In the genomic region with DNA sequence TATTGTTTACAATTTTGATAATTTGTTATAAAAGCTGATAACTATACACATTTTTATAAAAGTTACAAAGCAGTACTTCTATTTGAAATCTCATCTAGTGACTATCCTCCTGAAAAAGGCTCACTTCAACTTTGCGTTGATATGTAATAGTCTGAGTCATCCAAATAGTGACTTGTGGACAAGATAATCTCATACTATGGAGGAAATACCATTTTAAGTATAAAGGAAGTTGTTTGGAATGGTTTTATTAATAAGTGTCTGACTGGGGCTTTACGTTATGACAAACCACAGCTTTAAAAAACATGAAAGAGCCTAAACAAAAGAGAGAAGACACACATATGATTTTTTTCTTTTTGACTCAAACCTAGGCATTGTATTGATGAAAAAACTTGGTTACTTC, we compare ENCODE assay signal across 16 cellular contexts.
DNase-seq lines count a peak whose midpoint lies in the region; ATAC-seq and TF ChIP-seq lines count a peak whose summit lies in the region.
"Had no signal": no experiment of that assay in that cellular context is flagged by ENCODE, and none has a peak within 500 bp of the region (broad histone marks: within the 10 kb centered on the region; RNA-seq: fewer than 3 reads in every experiment).

No MANE protein-coding gene starts in this region.

- no peak overlapping the region for H3K27ac ChIP-seq in brain microvascular endothelial cell
- H3K27ac ChIP-seq: PC-9, skin epidermis had no signal

- no peak for TF ChIP-seq CTCF in brain microvascular endothelial cell (IDR thresholded peaks at IDR 0.05; ENCODE audit: low read depth, low read length, missing control alignments)

- no peak overlapping the region for H3K4me3 ChIP-seq in brain microvascular endothelial cell (ENCODE audit: low read depth, low read length)
- H3K4me3 ChIP-seq: PC-9, skin epidermis had no signal

- DNase-seq in HT1080 (ENCODE audit: low read depth) (peak; percentile 48), brain microvascular endothelial cell (peak; percentile 23), non-pigmented ciliary epithelial cell (ENCODE audit: low read depth) (peak; percentile 63), NCI-H69 (lab: John Stamatoyannopoulos, UW) (no peak)
- DNase-seq: activated CD4-positive, alpha-beta T cell treated with anti-CD3 and anti-CD28 coated beads for 36 hours; activated T-cell treated with anti-CD3 and anti-CD28 coated beads, Interleukin-2, amount 50 U/mL, for 1 hour; dermis blood vessel endothelial cell; KBM-7; NCI-H146; NCI-H510A; PC-9; T-helper 17 cell had no signal

- no peaks in the 10 kb centered on the region for H3K27me3 ChIP-seq in brain microvascular endothelial cell (replicated peaks)

- no peaks in the 10 kb centered on the region for H3K36me3 ChIP-seq in brain microvascular endothelial cell (replicated peaks)

- ATAC-seq in GM19372 (IDR thresholded peaks at IDR 0.05; ENCODE audit: low read depth, unreplicated experiment) (peak; percentile 64), HG02571 (IDR thresholded peaks at IDR 0.05; ENCODE audit: unreplicated experiment) (no peak), HG03571 (IDR thresholded peaks at IDR 0.05; ENCODE audit: unreplicated experiment) (no peak)
- ATAC-seq: activated CD4-positive, alpha-beta T cell treated with anti-CD3 and anti-CD28 coated beads for 36 hours; T-helper 17 cell had no signal

- in situ Hi-C loops in brain microvascular endothelial cell (cut with HindIII; ENCODE audit: low pct_ligation_motif_present, low sequenced_read_pairs), result no loop called here
